Comparison of ENCODE assay signal across 22 cellular contexts in the genomic region with DNA sequence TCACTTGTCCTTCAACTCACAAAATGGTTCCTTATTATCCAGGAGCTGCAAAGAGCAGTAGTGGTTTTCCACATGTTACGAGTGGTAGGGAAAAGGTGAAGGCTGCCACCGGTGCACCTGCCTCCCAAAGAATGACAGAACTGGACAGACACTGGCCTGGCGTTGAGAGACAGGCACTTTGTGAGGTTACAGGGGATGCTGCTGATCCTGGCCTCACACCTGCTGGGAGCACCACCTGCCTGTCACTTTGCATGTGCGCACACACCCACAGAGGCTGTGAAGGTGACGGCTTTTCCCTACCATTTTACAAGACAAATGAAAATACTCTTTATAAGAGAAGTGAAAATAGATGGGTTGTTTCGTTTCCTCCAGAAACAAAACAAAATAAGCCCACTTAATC.
A peak's percentile ranks its signal among the peaks of the same experiment; 100 is the strongest.
DNase-seq lines count a peak whose midpoint lies in the region; ATAC-seq and TF ChIP-seq lines count a peak whose summit lies in the region.
"Had no signal": no experiment of that assay in that cellular context is flagged by ENCODE, and none has a peak within 500 bp of the region (broad histone marks: within the 10 kb centered on the region; RNA-seq: fewer than 3 reads in every experiment).

No MANE protein-coding gene starts in this region.

- TF ChIP-seq CTCF in heart left ventricle (IDR thresholded peaks at IDR 0.05), result no peak
- no peak for TF ChIP-seq CTCF in esophagus muscularis mucosa (IDR thresholded peaks at IDR 0.05)

- H3K4me1 ChIP-seq in heart left ventricle (peaks cover 0 to 31% (median 9%) of the 10 kb centered on the region in 12 donors), esophagus muscularis mucosa (peaks cover 2 to 22% (median 20%) of the 10 kb centered on the region in 4 donors)
- H3K4me1 ChIP-seq: BE2C, tibial artery had no signal

- intact Hi-C loops in cardiac septum (cut with DNase I) (no loop called here), heart left ventricle (cut with DNase I) (loop anchor here in 1 of 10 donors (10.0 kb wide), 1 partner anchor 223 kb away; no protein-coding TSS in a partner anchor), esophagus muscularis mucosa (cut with DNase I) (no loop called here)

- H3K36me3 ChIP-seq in heart left ventricle, result no peaks in the 10 kb centered on the region
- H3K36me3 ChIP-seq in esophagus muscularis mucosa, result no peaks in the 10 kb centered on the region
- H3K36me3 ChIP-seq: BE2C, ovary, stomach, tibial artery had no signal

- TF ChIP-seq POLR2A in heart left ventricle (IDR thresholded peaks at IDR 0.05) (no peak), esophagus muscularis mucosa (IDR thresholded peaks at IDR 0.05; ENCODE audit: low read depth) (no peak)

- H3K4me3 ChIP-seq in heart left ventricle (no peak overlapping the region), esophagus muscularis mucosa (no peak overlapping the region)
- H3K4me3 ChIP-seq: ovary, skin epidermis, stomach, tibial artery had no signal

- peaks cover 0 to 37% (median 2%) of the 10 kb centered on the region in 9 donors for H3K27me3 ChIP-seq in heart left ventricle
- peaks cover 0 to 5% (median 0%) of the 10 kb centered on the region in 4 donors for H3K27me3 ChIP-seq in esophagus muscularis mucosa
- H3K27me3 ChIP-seq: ovary, tibial artery had no signal

- ATAC-seq in heart left ventricle (no peak), HG03342 (IDR thresholded peaks at IDR 0.05; ENCODE audit: unreplicated experiment) (no peak), HG03280 (IDR thresholded peaks at IDR 0.05; ENCODE audit: unreplicated experiment) (no peak)
- ATAC-seq: HepG2; left ventricle myocardium superior; natural killer cell treated with Interleukin-12 subunit alpha and Interleukin-12 subunit beta and Interleukin-15 and Interleukin-18, amount 100 ng/mL, for 72 hours had no signal

- no peak for TF ChIP-seq EP300 in esophagus muscularis mucosa (IDR thresholded peaks at IDR 0.05)

- DNase-seq in cardiac septum (ENCODE audit: low spot score), result peak; percentile 61
- DNase-seq in heart left ventricle, result no peak
- peak; percentile 80 to 93 for DNase-seq in NCI-H526 (lab: John Stamatoyannopoulos, UW)
- peak; percentile 26 for DNase-seq in esophagus muscularis mucosa (ENCODE audit: extremely low spot score)
- DNase-seq in T-helper 1 cell, result no peak
- DNase-seq in COLO668 (lab: John Stamatoyannopoulos, UW; ENCODE audit: unreplicated experiment), result no peak
- DNase-seq: activated CD4-positive, alpha-beta T cell treated with anti-CD3 and anti-CD28 coated beads, Interleukin-2, amount 50 U/mL, for 1 hour; activated naive CD4-positive, alpha-beta T cell treated with anti-CD3 and anti-CD28 coated beads, Interleukin-2, amount 10 ng/mL, durations not matched to agents 7 days and 5 days; BE2C; DMS153; Kasumi-1; left ventricle myocardium superior; NCI-H1694 treated with DMSO at 0.1 percent for 48 hours; NCI-H69; ovary; stomach; tibial artery had no signal

- no peak overlapping the region for H3K27ac ChIP-seq in heart left ventricle
- no peak overlapping the region for H3K27ac ChIP-seq in esophagus muscularis mucosa (replicated peaks in 1 of 4)
- H3K27ac ChIP-seq: ovary, skin epidermis, stomach, tibial artery had no signal

- H3K9me3 ChIP-seq in heart left ventricle (peaks cover 0 to 2% (median 0%) of the 10 kb centered on the region in 12 donors), esophagus muscularis mucosa (no peaks in the 10 kb centered on the region)
- H3K9me3 ChIP-seq: BE2C, ovary, stomach, tibial artery had no signal

- WGBS in heart left ventricle, 4 donors, result 59 to 66% (median 63%) methylated on average over 6 of the region's 6 CpGs
- WGBS in esophagus muscularis mucosa, result 64% methylated on average over 6 of the region's 6 CpGs

Comparison
In these comparisons a context has a peak if more than half of its experiments do, and no peak if none do; other contexts are left out.
1. DNase-seq: peak in cardiac septum (single experiment), NCI-H526 (2 of 2) and esophagus muscularis mucosa (single experiment); none in heart left ventricle (0 of 5), T-helper 1 cell (0 of 5) and COLO668 (single experiment).